Comparison of ENCODE assay signal across 15 cellular contexts in genomic region chr3:98827221-98827620, GRCh38.
"Had no signal": no experiment of that assay in that cellular context is flagged by ENCODE, and none has a peak within 500 bp of the region (broad histone marks: within the 10 kb centered on the region; RNA-seq: fewer than 3 reads in every experiment).

No MANE protein-coding gene starts in this region.

- H3K4me2 ChIP-seq: neural progenitor cell had no signal

- H3K27ac ChIP-seq: neural progenitor cell, ovary, sigmoid colon, stomach, testis, upper lobe of right lung had no signal

- H3K4me3 ChIP-seq: neural progenitor cell, ovary, sigmoid colon, stomach, testis, upper lobe of right lung had no signal

- H3K36me3 ChIP-seq: ovary had no signal

- ATAC-seq: activated naive CD8-positive, alpha-beta T cell treated with anti-CD3 and anti-CD28 coated beads, Interleukin-2, amount 50 U/mL, for 24 hours; upper lobe of right lung had no signal

- H3K27me3 ChIP-seq: neural progenitor cell, ovary, sigmoid colon, stomach, testis, upper lobe of right lung had no signal

- H2AFZ ChIP-seq: neural progenitor cell had no signal

- H3K9ac ChIP-seq: neural progenitor cell had no signal

- H3K4me1 ChIP-seq: neural progenitor cell, testis, upper lobe of right lung had no signal

- DNase-seq: activated CD4-positive, alpha-beta T cell treated with anti-CD3 and anti-CD28 coated beads, Interleukin-2, amount 50 U/mL, for 48 hours; activated CD4-positive, CD25-positive, alpha-beta regulatory T cell treated with anti-CD3 and anti-CD28 coated beads, Interleukin-2, amount 50 U/mL, for 72 hours; activated naive CD4-positive, alpha-beta T cell treated with anti-CD3 and anti-CD28 coated beads for 36 hours; activated naive CD8-positive, alpha-beta T cell treated with anti-CD3 and anti-CD28 coated beads, Interleukin-2, amount 50 U/mL, for 24 hours; activated T-cell treated with anti-CD3 and anti-CD28 coated beads, Interleukin-2, amount 50 U/mL, for 1 hour; aorta; hippocampal formation; mesendoderm; ovary; sigmoid colon; stimulated activated CD4-positive, alpha-beta T cell treated with anti-CD3 and anti-CD28 coated beads, Interleukin-1b, Interleukin-23, amount 100 ng/mL, for 48 hours; stomach; testis; upper lobe of right lung had no signal

- H3K9me3 ChIP-seq: ovary, testis had no signal
